Comparison of ENCODE assay signal across 7 cellular contexts in the genomic region with DNA sequence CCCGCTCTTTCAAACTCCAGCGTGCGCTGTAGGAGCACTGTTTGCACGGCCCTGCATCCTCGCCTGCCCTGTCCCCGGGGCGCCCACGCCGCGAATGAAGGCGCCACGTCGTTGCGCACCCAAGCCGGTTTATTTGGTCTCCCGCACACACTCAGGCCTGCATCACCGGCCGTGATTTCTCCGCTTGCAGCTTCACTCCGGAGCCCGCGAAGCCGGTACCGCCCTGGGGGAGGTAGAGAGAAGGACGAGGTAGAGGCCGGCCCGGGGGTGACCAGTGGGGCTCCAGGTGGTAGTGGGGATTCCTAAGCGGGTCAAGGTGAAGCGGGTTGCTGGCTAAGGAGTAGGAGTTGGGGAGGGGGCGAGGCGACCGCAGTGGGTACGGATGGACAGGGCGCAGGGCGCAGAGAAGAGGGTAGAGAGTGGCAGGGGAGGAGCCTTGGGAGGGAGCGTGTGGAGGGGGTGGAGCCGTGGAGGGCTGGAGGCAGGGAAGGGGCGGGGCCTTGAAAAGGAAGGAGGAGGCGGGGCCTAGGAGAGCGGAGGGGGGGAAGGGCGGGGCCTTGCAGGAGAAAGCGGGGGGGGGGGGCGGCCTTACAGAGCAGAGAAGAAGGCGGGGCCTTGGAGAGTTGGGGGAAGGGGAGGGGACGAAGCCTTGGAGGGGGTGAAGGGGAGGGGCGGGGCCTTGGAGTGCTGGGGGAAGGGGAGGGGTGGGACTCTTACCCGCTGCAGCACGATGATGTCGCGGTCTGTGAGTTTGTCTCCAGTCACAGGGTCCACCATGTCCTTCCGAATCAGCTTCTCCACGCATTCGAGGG. TPM values are rescaled to one million over a fixed set of nuclear protein-coding genes. Genes with fewer than 3 reads are reported as not detected.
DNase-seq lines count a peak whose midpoint lies in the region; ATAC-seq and TF ChIP-seq lines count a peak whose summit lies in the region.

No MANE protein-coding gene starts in this region.

- H3K27me3 Mint-ChIP-seq in neural progenitor cell (ENCODE audit: insufficient read depth, low read depth) (peaks cover 2% of the 10 kb centered on the region), chondrocyte (ENCODE audit: low read depth) (no peaks in the 10 kb centered on the region)

- peak overlapping the region; percentile 64 for H3K4me2 ChIP-seq in neural progenitor cell

- H3K27me3 ChIP-seq in HUES48 (ENCODE audit: control insufficient read depth, insufficient read depth, low read length) (no peaks in the 10 kb centered on the region), neural progenitor cell (no peaks in the 10 kb centered on the region), vagina (no peaks in the 10 kb centered on the region)

- H3F3A ChIP-seq in neural progenitor cell (ENCODE audit: low read depth): peaks cover 14% of the 10 kb centered on the region

- DNase-seq in activated CD4-positive, alpha-beta T cell treated with anti-CD3 and anti-CD28 coated beads for 4 hours: peak; percentile 67 to 85
- peak; percentile 73 for DNase-seq in effector CD8-positive, alpha-beta T cell (lab: John Stamatoyannopoulos, UW)
- DNase-seq in neural progenitor cell (ENCODE audit: low spot score) (peak; percentile 97), vagina (ENCODE audit: extremely low spot score in 2 of 2) (no peak), chondrocyte (ENCODE audit: low spot score) (no peak)

- H3K9me3 Mint-ChIP-seq in neural progenitor cell: no peaks in the 10 kb centered on the region
- H3K9me3 Mint-ChIP-seq in chondrocyte (ENCODE audit: low read depth): no peaks in the 10 kb centered on the region

- peaks cover 12% of the 10 kb centered on the region for H3K4me1 ChIP-seq in HUES48 (ENCODE audit: control insufficient read depth, insufficient read depth, low read length)
- H3K4me1 ChIP-seq in neural progenitor cell: peaks cover 8% of the 10 kb centered on the region
- H3K4me1 ChIP-seq in vagina: peaks cover 23% of the 10 kb centered on the region

- H3K4me1 Mint-ChIP-seq in neural progenitor cell: peaks cover 11% of the 10 kb centered on the region
- peaks cover 3% of the 10 kb centered on the region for H3K4me1 Mint-ChIP-seq in chondrocyte (ENCODE audit: low read depth)

- H3K27ac ChIP-seq in HUES48 (ENCODE audit: low read depth, low read length): peak overlapping the region; percentile 72
- no peak overlapping the region for H3K27ac ChIP-seq in neural progenitor cell
- peak overlapping the region; percentile 40 for H3K27ac ChIP-seq in vagina

- H3K4me3 ChIP-seq in HUES48 (ENCODE audit: low read depth, low read length) (peak overlapping the region; percentile 54), neural progenitor cell (peak overlapping the region; percentile 5), vagina (no peak overlapping the region)

- H3K4me3 Mint-ChIP-seq in neural progenitor cell: peak overlapping the region; percentile 21
- H3K4me3 Mint-ChIP-seq in chondrocyte (ENCODE audit: unreplicated experiment): no peak overlapping the region

- peaks cover 20% of the 10 kb centered on the region for H3K36me3 Mint-ChIP-seq in neural progenitor cell
- H3K36me3 Mint-ChIP-seq in chondrocyte (ENCODE audit: low read depth): peaks cover 20% of the 10 kb centered on the region

- H3K36me3 ChIP-seq in HUES48 (ENCODE audit: control insufficient read depth, insufficient read depth, low read length) (peaks cover 52% of the 10 kb centered on the region), neural progenitor cell (no peaks in the 10 kb centered on the region), vagina (peaks cover 0 to 41% of the 10 kb centered on the region in 2 donors)

- TF ChIP-seq POLR2A in vagina (IDR thresholded peaks at IDR 0.05): no peak

- TF ChIP-seq CTCF in neural progenitor cell (IDR thresholded peaks at IDR 0.05) (no peak), vagina (IDR thresholded peaks at IDR 0.05) (no peak), chondrocyte (IDR thresholded peaks at IDR 0.05) (no peak)

- H3K79me2 ChIP-seq in neural progenitor cell (ENCODE audit: low read depth): no peaks in the 10 kb centered on the region

- intact Hi-C loops in vagina (cut with DNase I): no loop called here

- no peak overlapping the region for H2AFZ ChIP-seq in neural progenitor cell (replicated peaks)

- H3K9ac ChIP-seq in HUES48 (ENCODE audit: low read depth, low read length): peak overlapping the region; percentile 73
- H3K9ac ChIP-seq in neural progenitor cell: no peak overlapping the region

- H3K9me3 ChIP-seq in HUES48 (ENCODE audit: control insufficient read depth, insufficient read depth, low read length): no peaks in the 10 kb centered on the region
- no peaks in the 10 kb centered on the region for H3K9me3 ChIP-seq in neural progenitor cell (ENCODE audit: low read depth)
- no peaks in the 10 kb centered on the region for H3K9me3 ChIP-seq in vagina

- peaks cover 13% of the 10 kb centered on the region for H4K20me1 ChIP-seq in neural progenitor cell (ENCODE audit: low read depth)

- H3K27ac Mint-ChIP-seq in neural progenitor cell: no peak overlapping the region
- no peak overlapping the region for H3K27ac Mint-ChIP-seq in chondrocyte (ENCODE audit: unreplicated experiment)

- ATAC-seq in HG03108 (IDR thresholded peaks at IDR 0.05; ENCODE audit: unreplicated experiment): no peak

RNA-seq across cellular contexts. Expression of gene NOSIP, which starts 24.6 kb away (rescaled TPM):
- 26.2 and 68.3 TPM in 2 replicates for total RNA-seq in neural progenitor cell (ENCODE audit: low replicate concordance)
- total RNA-seq in vagina: 72.2 TPM
- total RNA-seq in chondrocyte: 41.0 to 47.0 TPM (median 46.5 TPM) in 3 replicates

RNA-seq across cellular contexts. Expression of gene PRRG2, which starts 25.3 kb away (rescaled TPM):
- total RNA-seq in neural progenitor cell (ENCODE audit: low replicate concordance) (0.09 and 0.68 TPM in 2 replicates), vagina (5.4 TPM), chondrocyte (0.17 to 0.56 TPM (median 0.39 TPM) in 3 replicates)

RNA-seq across cellular contexts. Expression of gene RCN3, which starts 28.0 kb away (rescaled TPM):
- total RNA-seq in neural progenitor cell (ENCODE audit: low replicate concordance): 4.2 and 4.5 TPM in 2 replicates
- 22.6 TPM for total RNA-seq in vagina
- total RNA-seq in chondrocyte: 233 to 326 TPM (median 298 TPM) in 3 replicates

RNA-seq across cellular contexts. Expression of gene PRR12, which starts 35.2 kb away (rescaled TPM):
- total RNA-seq in neural progenitor cell (ENCODE audit: low replicate concordance) (3.2 and 9.0 TPM in 2 replicates), vagina (15.5 TPM), chondrocyte (23.8 to 33.9 TPM (median 28.1 TPM) in 3 replicates)

RNA-seq across cellular contexts. Expression of gene FCGRT, which starts 43.3 kb away (rescaled TPM):
- total RNA-seq in neural progenitor cell (ENCODE audit: low replicate concordance) (10.0 and 30.8 TPM in 2 replicates), vagina (166 TPM), chondrocyte (103 to 112 TPM (median 103 TPM) in 3 replicates)

Comparison
In these comparisons a context has a peak if more than half of its experiments do, and no peak if none do; other contexts are left out.
1. H3K4me3 ChIP-seq: peak in HUES48 (single experiment) and neural progenitor cell (single experiment); none in vagina (0 of 2).
2. DNase-seq: peak in activated CD4-positive, alpha-beta T cell treated with anti-CD3 and anti-CD28 coated beads for 4 hours (2 of 2), effector CD8-positive, alpha-beta T cell (single experiment) and neural progenitor cell (single experiment); none in vagina (0 of 2) and chondrocyte (single experiment).